Comparison of ENCODE assay signal across 1 cellular context in genomic region chr14:35336171-35337073, GRCh38.
TF ChIP-seq lines count a peak whose summit lies in the region.

No MANE protein-coding gene starts in this region.

TF ChIP-seq in K562, 482 proteins besides CTCF, POLR2A, EP300 and RAD21 (continued from another document and continues in another):
- TF ChIP-seq NEUROD1 (IDR thresholded peaks at IDR 0.05; ENCODE audit: borderline replicate concordance, low read depth, low read length, partially characterized antibody): peak; percentile 17
- TF ChIP-seq MBD2 (IDR thresholded peaks at IDR 0.05; ENCODE audit: borderline replicate concordance, low read depth): no peak
- no peak for TF ChIP-seq DIDO1 (tag; IDR thresholded peaks at IDR 0.05; ENCODE audit: low read depth)
- TF ChIP-seq IRF1 (CRISPR knock-in tag; IDR thresholded peaks at IDR 0.05; ENCODE audit: borderline replicate concordance): no peak
- TF ChIP-seq IFI16 (CRISPR knock-in tag; IDR thresholded peaks at IDR 0.05): no peak
- TF ChIP-seq DNMT1 (IDR thresholded peaks at IDR 0.05): no peak
- peak; percentile 76 to 80 for TF ChIP-seq NRF1 (conservative IDR thresholded peaks at IDR 0.05 in 1 of 2, IDR thresholded peaks at IDR 0.05 in 1 of 2)
- no peak for TF ChIP-seq AFF1 (IDR thresholded peaks at IDR 0.05; ENCODE audit: low read depth in 1 of 2, partially characterized antibody in 2 of 2)
- no peak for TF ChIP-seq GTF2A2 (tag; IDR thresholded peaks at IDR 0.05)
- TF ChIP-seq U2AF1 (optimal IDR thresholded peaks at IDR 0.05; ENCODE audit: low read depth, low read length): no peak
- no peak for TF ChIP-seq HNRNPLL (IDR thresholded peaks at IDR 0.05; ENCODE audit: low read depth, low read length, poor library complexity, severe bottlenecking)
- TF ChIP-seq CBFB (CRISPR knock-in tag; IDR thresholded peaks at IDR 0.05): no peak
- no peak for TF ChIP-seq MXI1 (IDR thresholded peaks at IDR 0.05; ENCODE audit: low read depth, low read length)
- TF ChIP-seq ZBTB2 (IDR thresholded peaks at IDR 0.05): peak; percentile 31; the same call in 1 of the 2 replicates
- no peak for TF ChIP-seq ARID4B (CRISPR knock-in tag; IDR thresholded peaks at IDR 0.05)
- no peak for TF ChIP-seq ZNF444 (CRISPR knock-in tag; IDR thresholded peaks at IDR 0.05)
- TF ChIP-seq ZNF165 (CRISPR knock-in tag; IDR thresholded peaks at IDR 0.05; ENCODE audit: borderline replicate concordance): no peak
- TF ChIP-seq MYBL2 (IDR thresholded peaks at IDR 0.05; ENCODE audit: low read depth): no peak
- TF ChIP-seq MYBL2 (CRISPR knock-in tag; IDR thresholded peaks at IDR 0.05; ENCODE audit: borderline replicate concordance): no peak
- TF ChIP-seq PURB (CRISPR knock-in tag; IDR thresholded peaks at IDR 0.05; ENCODE audit: low read depth): no peak
- peak; percentile 49 for TF ChIP-seq RBBP5 (IDR thresholded peaks at IDR 0.05; ENCODE audit: borderline replicate concordance, insufficient read depth, low read length, poor library complexity, severe bottlenecking)
- no peak for TF ChIP-seq E2F5 (CRISPR knock-in tag; IDR thresholded peaks at IDR 0.05)
- no peak for TF ChIP-seq ZFP30 (CRISPR knock-in tag; IDR thresholded peaks at IDR 0.05; ENCODE audit: borderline replicate concordance)
- TF ChIP-seq ZMIZ1 (IDR thresholded peaks at IDR 0.05; ENCODE audit: low read depth in 2 of 2, low read length in 2 of 2): no peak
- TF ChIP-seq NUFIP1 (IDR thresholded peaks at IDR 0.05; ENCODE audit: partially characterized antibody): no peak
- no peak for TF ChIP-seq ZBED1 (IDR thresholded peaks at IDR 0.05)
- TF ChIP-seq USF2 (CRISPR knock-in tag; IDR thresholded peaks at IDR 0.05): no peak
- TF ChIP-seq KAT7 (CRISPR knock-in tag; IDR thresholded peaks at IDR 0.05; ENCODE audit: borderline replicate concordance): no peak
- TF ChIP-seq SRSF1 (IDR thresholded peaks at IDR 0.05; ENCODE audit: low read depth, low read length): no peak
- no peak for TF ChIP-seq ELF2 (CRISPR knock-in tag; IDR thresholded peaks at IDR 0.05)
- no peak for TF ChIP-seq MYNN (IDR thresholded peaks at IDR 0.05)
- no peak for TF ChIP-seq MYNN (CRISPR knock-in tag; IDR thresholded peaks at IDR 0.05)
- TF ChIP-seq STAT5A (IDR thresholded peaks at IDR 0.05; ENCODE audit: borderline replicate concordance, low read length): no peak
